In genomic region chr16:58515125-58515870, GRCh38 we compare ENCODE assay signal across 1 cellular context.
TF ChIP-seq lines count a peak whose summit lies in the region.

TSS of gene SETD6 (plus strand) at chr16:58515517. CDS start at chr16:58515538, 21 bp downstream.

TF ChIP-seq in GM12878, 131 proteins besides CTCF, POLR2A, EP300 and RAD21 (continued from another document):
- TF ChIP-seq SMAD1 (IDR thresholded peaks at IDR 0.05; ENCODE audit: low read depth, partially characterized antibody) = no peak
- TF ChIP-seq, protein P1, sequence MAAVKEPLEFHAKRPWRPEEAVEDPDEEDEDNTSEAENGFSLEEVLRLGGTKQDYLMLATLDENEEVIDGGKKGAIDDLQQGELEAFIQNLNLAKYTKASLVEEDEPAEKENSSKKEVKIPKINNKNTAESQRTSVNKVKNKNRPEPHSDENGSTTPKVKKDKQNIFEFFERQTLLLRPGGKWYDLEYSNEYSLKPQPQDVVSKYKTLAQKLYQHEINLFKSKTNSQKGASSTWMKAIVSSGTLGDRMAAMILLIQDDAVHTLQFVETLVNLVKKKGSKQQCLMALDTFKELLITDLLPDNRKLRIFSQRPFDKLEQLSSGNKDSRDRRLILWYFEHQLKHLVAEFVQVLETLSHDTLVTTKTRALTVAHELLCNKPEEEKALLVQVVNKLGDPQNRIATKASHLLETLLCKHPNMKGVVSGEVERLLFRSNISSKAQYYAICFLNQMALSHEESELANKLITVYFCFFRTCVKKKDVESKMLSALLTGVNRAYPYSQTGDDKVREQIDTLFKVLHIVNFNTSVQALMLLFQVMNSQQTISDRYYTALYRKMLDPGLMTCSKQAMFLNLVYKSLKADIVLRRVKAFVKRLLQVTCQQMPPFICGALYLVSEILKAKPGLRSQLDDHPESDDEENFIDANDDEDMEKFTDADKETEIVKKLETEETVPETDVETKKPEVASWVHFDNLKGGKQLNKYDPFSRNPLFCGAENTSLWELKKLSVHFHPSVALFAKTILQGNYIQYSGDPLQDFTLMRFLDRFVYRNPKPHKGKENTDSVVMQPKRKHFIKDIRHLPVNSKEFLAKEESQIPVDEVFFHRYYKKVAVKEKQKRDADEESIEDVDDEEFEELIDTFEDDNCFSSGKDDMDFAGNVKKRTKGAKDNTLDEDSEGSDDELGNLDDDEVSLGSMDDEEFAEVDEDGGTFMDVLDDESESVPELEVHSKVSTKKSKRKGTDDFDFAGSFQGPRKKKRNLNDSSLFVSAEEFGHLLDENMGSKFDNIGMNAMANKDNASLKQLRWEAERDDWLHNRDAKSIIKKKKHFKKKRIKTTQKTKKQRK (IDR thresholded peaks at IDR 0.05; ENCODE audit: low read depth, low read length) = no peak
- 0 out of 2 replicates have a peak, but pooled peaks have one; percentile 2 for TF ChIP-seq BCL11A (IDR thresholded peaks at IDR 0.05; ENCODE audit: low read depth, low read length)
- no peak for TF ChIP-seq RCOR1 (conservative IDR thresholded peaks at IDR 0.05; ENCODE audit: low read depth, low read length)
- TF ChIP-seq, protein P2, sequence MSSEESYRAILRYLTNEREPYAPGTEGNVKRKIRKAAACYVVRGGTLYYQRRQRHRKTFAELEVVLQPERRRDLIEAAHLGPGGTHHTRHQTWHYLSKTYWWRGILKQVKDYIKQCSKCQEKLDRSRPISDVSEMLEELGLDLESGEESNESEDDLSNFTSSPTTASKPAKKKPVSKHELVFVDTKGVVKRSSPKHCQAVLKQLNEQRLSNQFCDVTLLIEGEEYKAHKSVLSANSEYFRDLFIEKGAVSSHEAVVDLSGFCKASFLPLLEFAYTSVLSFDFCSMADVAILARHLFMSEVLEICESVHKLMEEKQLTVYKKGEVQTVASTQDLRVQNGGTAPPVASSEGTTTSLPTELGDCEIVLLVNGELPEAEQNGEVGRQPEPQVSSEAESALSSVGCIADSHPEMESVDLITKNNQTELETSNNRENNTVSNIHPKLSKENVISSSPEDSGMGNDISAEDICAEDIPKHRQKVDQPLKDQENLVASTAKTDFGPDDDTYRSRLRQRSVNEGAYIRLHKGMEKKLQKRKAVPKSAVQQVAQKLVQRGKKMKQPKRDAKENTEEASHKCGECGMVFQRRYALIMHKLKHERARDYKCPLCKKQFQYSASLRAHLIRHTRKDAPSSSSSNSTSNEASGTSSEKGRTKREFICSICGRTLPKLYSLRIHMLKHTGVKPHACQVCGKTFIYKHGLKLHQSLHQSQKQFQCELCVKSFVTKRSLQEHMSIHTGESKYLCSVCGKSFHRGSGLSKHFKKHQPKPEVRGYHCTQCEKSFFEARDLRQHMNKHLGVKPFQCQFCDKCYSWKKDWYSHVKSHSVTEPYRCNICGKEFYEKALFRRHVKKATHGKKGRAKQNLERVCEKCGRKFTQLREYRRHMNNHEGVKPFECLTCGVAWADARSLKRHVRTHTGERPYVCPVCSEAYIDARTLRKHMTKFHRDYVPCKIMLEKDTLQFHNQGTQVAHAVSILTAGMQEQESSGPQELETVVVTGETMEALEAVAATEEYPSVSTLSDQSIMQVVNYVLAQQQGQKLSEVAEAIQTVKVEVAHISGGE (CRISPR knock-in tag; IDR thresholded peaks at IDR 0.05) = 0 out of 2 replicates have a peak, but pooled peaks have one; percentile 33
- peak; percentile 17 for TF ChIP-seq KLF5 (IDR thresholded peaks at IDR 0.05; ENCODE audit: partially characterized antibody)
- no peak for TF ChIP-seq CBX3 (IDR thresholded peaks at IDR 0.05; ENCODE audit: borderline replicate concordance, low read depth)
- TF ChIP-seq ZBED1 (IDR thresholded peaks at IDR 0.05; ENCODE audit: borderline replicate concordance) = no peak
- TF ChIP-seq FOXK2 (IDR thresholded peaks at IDR 0.05) = peak; percentile 49; the same call in 1 of the 2 replicates
- peak; percentile 69 for TF ChIP-seq HDAC6 (IDR thresholded peaks at IDR 0.05; ENCODE audit: unreplicated experiment)
- TF ChIP-seq, protein P3, sequence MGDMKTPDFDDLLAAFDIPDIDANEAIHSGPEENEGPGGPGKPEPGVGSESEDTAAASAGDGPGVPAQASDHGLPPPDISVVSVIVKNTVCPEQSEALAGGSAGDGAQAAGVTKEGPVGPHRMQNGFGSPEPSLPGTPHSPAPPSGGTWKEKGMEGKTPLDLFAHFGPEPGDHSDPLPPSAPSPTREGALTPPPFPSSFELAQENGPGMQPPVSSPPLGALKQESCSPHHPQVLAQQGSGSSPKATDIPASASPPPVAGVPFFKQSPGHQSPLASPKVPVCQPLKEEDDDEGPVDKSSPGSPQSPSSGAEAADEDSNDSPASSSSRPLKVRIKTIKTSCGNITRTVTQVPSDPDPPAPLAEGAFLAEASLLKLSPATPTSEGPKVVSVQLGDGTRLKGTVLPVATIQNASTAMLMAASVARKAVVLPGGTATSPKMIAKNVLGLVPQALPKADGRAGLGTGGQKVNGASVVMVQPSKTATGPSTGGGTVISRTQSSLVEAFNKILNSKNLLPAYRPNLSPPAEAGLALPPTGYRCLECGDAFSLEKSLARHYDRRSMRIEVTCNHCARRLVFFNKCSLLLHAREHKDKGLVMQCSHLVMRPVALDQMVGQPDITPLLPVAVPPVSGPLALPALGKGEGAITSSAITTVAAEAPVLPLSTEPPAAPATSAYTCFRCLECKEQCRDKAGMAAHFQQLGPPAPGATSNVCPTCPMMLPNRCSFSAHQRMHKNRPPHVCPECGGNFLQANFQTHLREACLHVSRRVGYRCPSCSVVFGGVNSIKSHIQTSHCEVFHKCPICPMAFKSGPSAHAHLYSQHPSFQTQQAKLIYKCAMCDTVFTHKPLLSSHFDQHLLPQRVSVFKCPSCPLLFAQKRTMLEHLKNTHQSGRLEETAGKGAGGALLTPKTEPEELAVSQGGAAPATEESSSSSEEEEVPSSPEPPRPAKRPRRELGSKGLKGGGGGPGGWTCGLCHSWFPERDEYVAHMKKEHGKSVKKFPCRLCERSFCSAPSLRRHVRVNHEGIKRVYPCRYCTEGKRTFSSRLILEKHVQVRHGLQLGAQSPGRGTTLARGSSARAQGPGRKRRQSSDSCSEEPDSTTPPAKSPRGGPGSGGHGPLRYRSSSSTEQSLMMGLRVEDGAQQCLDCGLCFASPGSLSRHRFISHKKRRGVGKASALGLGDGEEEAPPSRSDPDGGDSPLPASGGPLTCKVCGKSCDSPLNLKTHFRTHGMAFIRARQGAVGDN (IDR thresholded peaks at IDR 0.05) = peak; percentile 73
- TF ChIP-seq NFXL1 (IDR thresholded peaks at IDR 0.05; ENCODE audit: borderline replicate concordance) = no peak
- no peak for TF ChIP-seq ZSCAN29 (IDR thresholded peaks at IDR 0.05)
- no peak for TF ChIP-seq NR2C1 (IDR thresholded peaks at IDR 0.05)
- TF ChIP-seq CHD2 (IDR thresholded peaks at IDR 0.05; ENCODE audit: borderline replicate concordance, low read depth, low read length) = peak; percentile 72
- peak; percentile 10 for TF ChIP-seq SIX5 (IDR thresholded peaks at IDR 0.05; ENCODE audit: low read depth, low read length, severe bottlenecking)
- TF ChIP-seq CREM (IDR thresholded peaks at IDR 0.05; ENCODE audit: low read depth) = peak; percentile 51
- TF ChIP-seq, protein P4, sequence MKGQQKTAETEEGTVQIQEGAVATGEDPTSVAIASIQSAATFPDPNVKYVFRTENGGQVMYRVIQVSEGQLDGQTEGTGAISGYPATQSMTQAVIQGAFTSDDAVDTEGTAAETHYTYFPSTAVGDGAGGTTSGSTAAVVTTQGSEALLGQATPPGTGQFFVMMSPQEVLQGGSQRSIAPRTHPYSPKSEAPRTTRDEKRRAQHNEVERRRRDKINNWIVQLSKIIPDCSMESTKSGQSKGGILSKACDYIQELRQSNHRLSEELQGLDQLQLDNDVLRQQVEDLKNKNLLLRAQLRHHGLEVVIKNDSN (IDR thresholded peaks at IDR 0.05; ENCODE audit: borderline replicate concordance, extremely low read length, insufficient read depth, low read depth, low read length) = peak; percentile 85
- TF ChIP-seq ETV6 (conservative IDR thresholded peaks at IDR 0.05 in 1 of 2, IDR thresholded peaks at IDR 0.05 in 1 of 2; ENCODE audit: borderline replicate concordance in 1 of 2, low read depth in 1 of 2) = no peak
- no peak for TF ChIP-seq TARDBP (IDR thresholded peaks at IDR 0.05; ENCODE audit: borderline replicate concordance)
- TF ChIP-seq USF2 (IDR thresholded peaks at IDR 0.05; ENCODE audit: borderline replicate concordance, low read depth, low read length) = peak; percentile 66
- TF ChIP-seq SMAD5 (IDR thresholded peaks at IDR 0.05; ENCODE audit: low read depth) = peak; percentile 37; the same call in 1 of the 2 replicates
- TF ChIP-seq, protein P5, sequence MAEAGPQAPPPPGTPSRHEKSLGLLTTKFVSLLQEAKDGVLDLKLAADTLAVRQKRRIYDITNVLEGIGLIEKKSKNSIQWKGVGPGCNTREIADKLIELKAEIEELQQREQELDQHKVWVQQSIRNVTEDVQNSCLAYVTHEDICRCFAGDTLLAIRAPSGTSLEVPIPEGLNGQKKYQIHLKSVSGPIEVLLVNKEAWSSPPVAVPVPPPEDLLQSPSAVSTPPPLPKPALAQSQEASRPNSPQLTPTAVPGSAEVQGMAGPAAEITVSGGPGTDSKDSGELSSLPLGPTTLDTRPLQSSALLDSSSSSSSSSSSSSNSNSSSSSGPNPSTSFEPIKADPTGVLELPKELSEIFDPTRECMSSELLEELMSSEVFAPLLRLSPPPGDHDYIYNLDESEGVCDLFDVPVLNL (IDR thresholded peaks at IDR 0.05; ENCODE audit: low read depth, low read length) = 0 out of 2 replicates have a peak, but pooled peaks have one; percentile 25
- TF ChIP-seq KAT2A (conservative IDR thresholded peaks at IDR 0.05; ENCODE audit: control insufficient read depth, low read depth, low read length) = no peak
- TF ChIP-seq SIN3A (IDR thresholded peaks at IDR 0.05; ENCODE audit: low read depth, low read length) = peak; percentile 91
- TF ChIP-seq MYB (IDR thresholded peaks at IDR 0.05; ENCODE audit: borderline replicate concordance, low read depth, low read length) = no peak
- TF ChIP-seq EGR1 (IDR thresholded peaks at IDR 0.05; ENCODE audit: borderline replicate concordance in 1 of 2, low read depth in 2 of 2, low read length in 2 of 2) = no peak
- 0 out of 2 replicates have a peak, but pooled peaks have one; percentile 55 for TF ChIP-seq CHD1 (IDR thresholded peaks at IDR 0.05; ENCODE audit: low read depth, low read length)
- 0 out of 2 replicates have a peak, but pooled peaks have one; percentile 36 for TF ChIP-seq PAX5 (IDR thresholded peaks at IDR 0.05; ENCODE audit: borderline replicate concordance, low read depth, low read length)
- peak; percentile 40; the same call in 1 of the 2 replicates for TF ChIP-seq CBFB (IDR thresholded peaks at IDR 0.05; ENCODE audit: low read depth)
- peak; percentile 44; the same call in 1 of the 2 replicates for TF ChIP-seq NBN (IDR thresholded peaks at IDR 0.05)
- TF ChIP-seq ESRRA (IDR thresholded peaks at IDR 0.05; ENCODE audit: low read length) = no peak
- peak; percentile 70 for TF ChIP-seq RUNX3 (IDR thresholded peaks at IDR 0.05; ENCODE audit: low read length)
- TF ChIP-seq YY1 (IDR thresholded peaks at IDR 0.05; ENCODE audit: low read depth, low read length) = peak; percentile 86
- TF ChIP-seq GABPA (IDR thresholded peaks at IDR 0.05; ENCODE audit: low read depth) = peak; percentile 83
- TF ChIP-seq EED (IDR thresholded peaks at IDR 0.05; ENCODE audit: low read depth) = no peak
- TF ChIP-seq SPI1 (IDR thresholded peaks at IDR 0.05; ENCODE audit: borderline replicate concordance, insufficient read depth, low read depth, low read length) = no peak
- peak; percentile 43; the same call in 1 of the 2 replicates for TF ChIP-seq IKZF1 (conservative IDR thresholded peaks at IDR 0.05)
- TF ChIP-seq HSF1 (IDR thresholded peaks at IDR 0.05; ENCODE audit: low read depth, low read length) = no peak
- TF ChIP-seq, protein P6, sequence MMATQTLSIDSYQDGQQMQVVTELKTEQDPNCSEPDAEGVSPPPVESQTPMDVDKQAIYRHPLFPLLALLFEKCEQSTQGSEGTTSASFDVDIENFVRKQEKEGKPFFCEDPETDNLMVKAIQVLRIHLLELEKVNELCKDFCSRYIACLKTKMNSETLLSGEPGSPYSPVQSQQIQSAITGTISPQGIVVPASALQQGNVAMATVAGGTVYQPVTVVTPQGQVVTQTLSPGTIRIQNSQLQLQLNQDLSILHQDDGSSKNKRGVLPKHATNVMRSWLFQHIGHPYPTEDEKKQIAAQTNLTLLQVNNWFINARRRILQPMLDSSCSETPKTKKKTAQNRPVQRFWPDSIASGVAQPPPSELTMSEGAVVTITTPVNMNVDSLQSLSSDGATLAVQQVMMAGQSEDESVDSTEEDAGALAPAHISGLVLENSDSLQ (IDR thresholded peaks at IDR 0.05) = peak; percentile 79
- no peak for TF ChIP-seq DPF2 (IDR thresholded peaks at IDR 0.05)
